ENCODE assay signal across 1 cellular context in genomic region chr11:118415051-118415738, GRCh38.
TF ChIP-seq lines count a peak whose summit lies in the region.

No MANE protein-coding gene starts in this region.

TF ChIP-seq in IMR-90, 13 proteins besides CTCF, POLR2A, EP300 and RAD21:
- no peak for TF ChIP-seq RCOR1 (IDR thresholded peaks at IDR 0.05; ENCODE audit: insufficient replicate concordance, low read length)
- TF ChIP-seq NFE2L2 (IDR thresholded peaks at IDR 0.05; ENCODE audit: low read depth, low read length) = no peak
- no peak for TF ChIP-seq SMC3 (IDR thresholded peaks at IDR 0.05; ENCODE audit: low read depth, low read length)
- no peak for TF ChIP-seq MAFK (IDR thresholded peaks at IDR 0.05; ENCODE audit: low read depth, low read length)
- no peak for TF ChIP-seq MXI1 (IDR thresholded peaks at IDR 0.05; ENCODE audit: borderline replicate concordance, low read depth, low read length)
- no peak for TF ChIP-seq USF2 (IDR thresholded peaks at IDR 0.05; ENCODE audit: low read depth, low read length)
